Comparison of ENCODE assay signal across 15 cellular contexts in genomic region chr14:23639048-23639890, GRCh38. TPM values are rescaled to one million over a fixed set of nuclear protein-coding genes. Genes with fewer than 3 reads are reported as not detected.
"Had no signal": no experiment of that assay in that cellular context is flagged by ENCODE, and none has a peak within 500 bp of the region (broad histone marks: within the 10 kb centered on the region; RNA-seq: fewer than 3 reads in every experiment).

No MANE protein-coding gene starts in this region.

- ATAC-seq: activated CD8-positive, alpha-beta T cell treated with anti-CD3 and anti-CD28 coated beads for 36 hours; activated naive CD8-positive, alpha-beta T cell treated with anti-CD3 and anti-CD28 coated beads, Interleukin-2, amount 50 U/mL, for 24 hours had no signal

- H3K9me3 ChIP-seq: colonic mucosa, upper lobe of left lung had no signal

- FAIRE-seq: frontal cortex, keratinocyte had no signal

- DNase-seq: activated CD4-positive, alpha-beta T cell treated with anti-CD3 and anti-CD28 coated beads for 4 hours; activated CD8-positive, alpha-beta T cell treated with anti-CD3 and anti-CD28 coated beads for 36 hours; activated naive CD4-positive, alpha-beta T cell; activated naive CD8-positive, alpha-beta T cell treated with anti-CD3 and anti-CD28 coated beads, Interleukin-2, amount 50 U/mL, for 24 hours; caudate nucleus; colonic mucosa; effector CD4-positive, alpha-beta T cell; stimulated activated CD4-positive, alpha-beta T cell treated with anti-CD3 and anti-CD28 coated beads, Interleukin-2, amount 100 ng/mL, for 24 hours; stimulated activated naive CD4-positive, alpha-beta T cell had no signal

- H3K36me3 ChIP-seq: colonic mucosa, right atrium auricular region, upper lobe of left lung had no signal

- H3K27me3 ChIP-seq: colonic mucosa, right atrium auricular region, upper lobe of left lung had no signal

- H3K4me3 ChIP-seq: colonic mucosa, right atrium auricular region, upper lobe of left lung had no signal

- H3K27ac ChIP-seq: colonic mucosa, right atrium auricular region, upper lobe of left lung had no signal

- H3K4me1 ChIP-seq: colonic mucosa had no signal

RNA-seq across cellular contexts. Expression of gene DHRS2, which starts 3.1 kb away (rescaled TPM):
- total RNA-seq: fibroblast of lung, neural crest cell, right atrium auricular region had no signal
